ENCODE assay signal across 1 cellular context in the genomic region with DNA sequence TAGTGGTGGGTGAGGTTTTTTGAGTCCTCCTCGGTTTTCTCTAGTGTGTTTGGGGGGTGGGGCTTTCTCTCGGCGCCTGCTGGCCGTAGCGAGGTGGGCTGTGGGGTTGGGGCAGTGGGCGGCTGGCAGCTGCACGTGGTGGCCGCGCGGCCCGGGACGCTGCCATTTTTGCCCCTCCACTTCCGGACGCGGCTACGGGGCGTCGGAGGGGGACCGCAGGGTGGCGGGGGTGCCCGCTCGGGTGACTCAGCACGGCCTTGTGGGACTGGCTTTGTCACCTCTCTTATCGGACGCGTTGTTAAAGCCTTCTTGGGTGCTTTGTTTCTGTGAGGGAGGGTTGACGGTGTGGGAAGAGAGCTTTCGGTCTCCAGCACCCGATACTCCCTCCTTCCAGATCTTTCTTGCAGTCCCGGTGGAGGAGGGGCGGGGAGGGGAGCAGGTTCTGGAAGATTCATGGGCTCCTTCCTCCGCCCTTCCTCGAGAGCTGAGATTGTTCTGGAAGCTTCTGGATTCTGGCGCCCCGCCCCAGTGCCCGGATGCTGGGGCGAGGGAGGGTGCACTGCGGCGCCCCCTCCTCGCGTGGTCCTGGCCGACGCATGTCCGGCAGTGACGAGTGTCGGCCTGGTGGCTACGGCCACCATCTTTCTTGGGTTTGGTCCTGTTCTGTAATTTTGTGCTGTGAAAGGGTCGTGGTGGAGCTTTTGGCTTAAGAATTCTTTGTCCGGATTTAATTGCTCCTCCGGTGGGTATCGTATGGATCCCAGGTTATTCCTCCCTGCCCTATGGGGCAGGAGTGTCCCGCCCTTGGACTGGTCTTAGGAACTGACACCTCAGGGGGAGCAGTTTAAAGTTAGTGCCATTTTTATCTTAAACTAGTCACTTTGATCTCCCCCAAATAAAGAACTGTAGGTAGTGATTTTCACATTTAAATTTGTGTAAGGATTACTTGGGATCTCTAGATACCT.
TF ChIP-seq lines count a peak whose summit lies in the region.

No MANE protein-coding gene starts in this region.

TF ChIP-seq in HepG2, 621 proteins besides CTCF, POLR2A, EP300 and RAD21 (continued from another document and continues in another):
- TF ChIP-seq, protein P1, sequence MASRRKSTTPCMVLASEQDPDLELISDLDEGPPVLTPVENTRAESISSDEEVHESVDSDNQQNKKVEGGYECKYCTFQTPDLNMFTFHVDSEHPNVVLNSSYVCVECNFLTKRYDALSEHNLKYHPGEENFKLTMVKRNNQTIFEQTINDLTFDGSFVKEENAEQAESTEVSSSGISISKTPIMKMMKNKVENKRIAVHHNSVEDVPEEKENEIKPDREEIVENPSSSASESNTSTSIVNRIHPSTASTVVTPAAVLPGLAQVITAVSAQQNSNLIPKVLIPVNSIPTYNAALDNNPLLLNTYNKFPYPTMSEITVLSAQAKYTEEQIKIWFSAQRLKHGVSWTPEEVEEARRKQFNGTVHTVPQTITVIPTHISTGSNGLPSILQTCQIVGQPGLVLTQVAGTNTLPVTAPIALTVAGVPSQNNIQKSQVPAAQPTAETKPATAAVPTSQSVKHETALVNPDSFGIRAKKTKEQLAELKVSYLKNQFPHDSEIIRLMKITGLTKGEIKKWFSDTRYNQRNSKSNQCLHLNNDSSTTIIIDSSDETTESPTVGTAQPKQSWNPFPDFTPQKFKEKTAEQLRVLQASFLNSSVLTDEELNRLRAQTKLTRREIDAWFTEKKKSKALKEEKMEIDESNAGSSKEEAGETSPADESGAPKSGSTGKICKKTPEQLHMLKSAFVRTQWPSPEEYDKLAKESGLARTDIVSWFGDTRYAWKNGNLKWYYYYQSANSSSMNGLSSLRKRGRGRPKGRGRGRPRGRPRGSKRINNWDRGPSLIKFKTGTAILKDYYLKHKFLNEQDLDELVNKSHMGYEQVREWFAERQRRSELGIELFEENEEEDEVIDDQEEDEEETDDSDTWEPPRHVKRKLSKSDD (CRISPR knock-in tag; IDR thresholded peaks at IDR 0.05; ENCODE audit: low read depth): peak; percentile 53; the same call in 1 of the 2 replicates
- TF ChIP-seq ZNF615 (CRISPR knock-in tag; IDR thresholded peaks at IDR 0.05; ENCODE audit: borderline replicate concordance) (no peak; the same call in 1 of the 2 replicates), ZMYM2 (CRISPR knock-in tag; IDR thresholded peaks at IDR 0.05) (no peak), ZNF224 (CRISPR knock-in tag; IDR thresholded peaks at IDR 0.05) (peak; percentile 84), ATAD3A (CRISPR knock-in tag; IDR thresholded peaks at IDR 0.05) (no peak), SCMH1 (CRISPR knock-in tag; IDR thresholded peaks at IDR 0.05; ENCODE audit: borderline replicate concordance) (no peak), ZEB1 (IDR thresholded peaks at IDR 0.05; ENCODE audit: insufficient replicate concordance, low read depth) (no peak), ZNF326 (CRISPR knock-in tag; IDR thresholded peaks at IDR 0.05; ENCODE audit: borderline replicate concordance) (no peak), TRAFD1 (CRISPR knock-in tag; IDR thresholded peaks at IDR 0.05; ENCODE audit: borderline replicate concordance) (no peak), ZFP82 (CRISPR knock-in tag; IDR thresholded peaks at IDR 0.05; ENCODE audit: borderline replicate concordance) (no peak), ETV6 (CRISPR knock-in tag; conservative IDR thresholded peaks at IDR 0.05) (0 out of 2 replicates have a peak, but pooled peaks have one; percentile 7), ZNF543 (CRISPR knock-in tag; IDR thresholded peaks at IDR 0.05) (peak; percentile 37; the same call in 1 of the 2 replicates), ZNF619 (CRISPR knock-in tag; IDR thresholded peaks at IDR 0.05) (no peak), ZNF546 (CRISPR knock-in tag; conservative IDR thresholded peaks at IDR 0.05) (no peak), TOE1 (CRISPR knock-in tag; IDR thresholded peaks at IDR 0.05) (no peak), ETV5 (CRISPR knock-in tag; IDR thresholded peaks at IDR 0.05; ENCODE audit: borderline replicate concordance) (peak; percentile 61), HDAC6 (IDR thresholded peaks at IDR 0.05; ENCODE audit: low read depth, low read length) (0 out of 2 replicates have a peak, but pooled peaks have one; percentile 2), ZNF614 (CRISPR knock-in tag; IDR thresholded peaks at IDR 0.05; ENCODE audit: borderline replicate concordance) (no peak), TFDP2 (CRISPR knock-in tag; IDR thresholded peaks at IDR 0.05) (peak; percentile 37), TRIM22 (IDR thresholded peaks at IDR 0.05) (no peak), ZNF569 (CRISPR knock-in tag; IDR thresholded peaks at IDR 0.05; ENCODE audit: borderline replicate concordance) (no peak), NR2F2 (IDR thresholded peaks at IDR 0.05; ENCODE audit: borderline replicate concordance, low read depth) (no peak), TBX3 (IDR thresholded peaks at IDR 0.05; ENCODE audit: borderline replicate concordance) (no peak), ZBTB3 (CRISPR knock-in tag; IDR thresholded peaks at IDR 0.05; ENCODE audit: borderline replicate concordance, low read depth) (no peak), ZMYM4 (CRISPR knock-in tag; IDR thresholded peaks at IDR 0.05) (no peak), KAT7 (CRISPR knock-in tag; IDR thresholded peaks at IDR 0.05; ENCODE audit: borderline replicate concordance) (peak; percentile 86; the same call in 1 of the 2 replicates), ZNF362 (CRISPR knock-in tag; IDR thresholded peaks at IDR 0.05; ENCODE audit: borderline replicate concordance) (no peak), SMAD3 (CRISPR knock-in tag; IDR thresholded peaks at IDR 0.05) (no peak), ZNF878 (CRISPR knock-in tag; IDR thresholded peaks at IDR 0.05) (peak; percentile 25; the same call in 1 of the 2 replicates), BRD4 (CRISPR knock-in tag; IDR thresholded peaks at IDR 0.05) (peak; percentile 19; the same call in 1 of the 2 replicates), MTF2 (CRISPR knock-in tag; IDR thresholded peaks at IDR 0.05; ENCODE audit: borderline replicate concordance) (no peak), ZNF20 (CRISPR knock-in tag; IDR thresholded peaks at IDR 0.05) (no peak; the same call in 1 of the 2 replicates), THAP8 (CRISPR knock-in tag; IDR thresholded peaks at IDR 0.05; ENCODE audit: borderline replicate concordance) (0 out of 2 replicates have a peak, but pooled peaks have one; percentile 57), TGIF2 (CRISPR knock-in tag; IDR thresholded peaks at IDR 0.05) (no peak), ZNF598 (CRISPR knock-in tag; IDR thresholded peaks at IDR 0.05; ENCODE audit: borderline replicate concordance) (no peak; the same call in 1 of the 2 replicates), ZNF256 (CRISPR knock-in tag; conservative IDR thresholded peaks at IDR 0.05) (0 out of 2 replicates have a peak, but pooled peaks have one; percentile 45), ZNF687 (CRISPR knock-in tag; IDR thresholded peaks at IDR 0.05) (peak; percentile 97), DR1 (CRISPR knock-in tag; IDR thresholded peaks at IDR 0.05) (no peak), ZBTB8A (CRISPR knock-in tag; IDR thresholded peaks at IDR 0.05; ENCODE audit: borderline replicate concordance, low read depth) (no peak), ZNF674 (CRISPR knock-in tag; IDR thresholded peaks at IDR 0.05; ENCODE audit: low read depth) (no peak; the same call in 1 of the 2 replicates), DRAP1 (CRISPR knock-in tag; IDR thresholded peaks at IDR 0.05) (peak; percentile 30; the same call in 1 of the 2 replicates), ZFY (CRISPR knock-in tag; IDR thresholded peaks at IDR 0.05) (peak; percentile 44; the same call in 1 of the 2 replicates), NFIC (IDR thresholded peaks at IDR 0.05; ENCODE audit: low read length) (no peak), ZNF530 (CRISPR knock-in tag; IDR thresholded peaks at IDR 0.05; ENCODE audit: low read depth) (peak; percentile 24; the same call in 1 of the 2 replicates), HMG20A (CRISPR knock-in tag; IDR thresholded peaks at IDR 0.05; ENCODE audit: borderline replicate concordance) (no peak), HOXA7 (CRISPR knock-in tag; IDR thresholded peaks at IDR 0.05) (no peak), ZFP90 (CRISPR knock-in tag; IDR thresholded peaks at IDR 0.05; ENCODE audit: borderline replicate concordance) (no peak; the same call in 1 of the 2 replicates), THAP11 (CRISPR knock-in tag; IDR thresholded peaks at IDR 0.05) (no peak), ZNF737 (CRISPR knock-in tag; IDR thresholded peaks at IDR 0.05; ENCODE audit: borderline replicate concordance) (no peak; the same call in 1 of the 2 replicates), NFRKB (IDR thresholded peaks at IDR 0.05) (no peak), ZKSCAN1 (IDR thresholded peaks at IDR 0.05; ENCODE audit: low read length) (no peak)
- TF ChIP-seq, protein P2, sequence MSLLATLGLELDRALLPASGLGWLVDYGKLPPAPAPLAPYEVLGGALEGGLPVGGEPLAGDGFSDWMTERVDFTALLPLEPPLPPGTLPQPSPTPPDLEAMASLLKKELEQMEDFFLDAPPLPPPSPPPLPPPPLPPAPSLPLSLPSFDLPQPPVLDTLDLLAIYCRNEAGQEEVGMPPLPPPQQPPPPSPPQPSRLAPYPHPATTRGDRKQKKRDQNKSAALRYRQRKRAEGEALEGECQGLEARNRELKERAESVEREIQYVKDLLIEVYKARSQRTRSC (CRISPR knock-in tag; IDR thresholded peaks at IDR 0.05; ENCODE audit: low read depth): no peak
